ENCODE assay signal across 22 cellular contexts in genomic region chr17:73595931-73596330, GRCh38. TPM values are rescaled to one million over a fixed set of nuclear protein-coding genes. Genes with fewer than 3 reads are reported as not detected.
DNase-seq lines count a peak whose midpoint lies in the region; ATAC-seq and TF ChIP-seq lines count a peak whose summit lies in the region.
"Had no signal": no experiment of that assay in that cellular context is flagged by ENCODE, and none has a peak within 500 bp of the region (broad histone marks: within the 10 kb centered on the region; RNA-seq: fewer than 3 reads in every experiment).

No MANE protein-coding gene starts in this region.

- H3K4me1 ChIP-seq in effector memory CD4-positive, alpha-beta T cell (ENCODE audit: control insufficient read depth, insufficient read depth, low read length, poor library complexity, severe bottlenecking) = peaks cover 52% of the 10 kb centered on the region
- no peaks in the 10 kb centered on the region for H3K4me1 ChIP-seq in osteoblast (ENCODE audit: insufficient read depth, low read length)
- H3K4me1 ChIP-seq in mucosa of descending colon (ENCODE audit: low read depth) = no peaks in the 10 kb centered on the region
- H3K4me1 ChIP-seq: SJSA1 had no signal

- peak overlapping the region; percentile 58 for H3K27ac Mint-ChIP-seq in activated CD4-positive, alpha-beta T cell treated with anti-CD3 and anti-CD28 coated beads, Interleukin-2, amount 10 ng/mL, durations not matched to agents 7 days and 5 days
- H3K27ac Mint-ChIP-seq in activated CD4-positive, alpha-beta T cell treated with anti-CD3 and anti-CD28 coated beads for 36 hours = no peak overlapping the region
- peak overlapping the region in 2 of 3 donors; percentile 59 to 89 for H3K27ac Mint-ChIP-seq in IgD-negative memory B cell
- H3K27ac Mint-ChIP-seq: activated naive CD4-positive, alpha-beta T cell treated with anti-CD3 and anti-CD28 coated beads for 36 hours; activated T-helper 1 cell treated with anti-CD3 and anti-CD28 coated beads, Interleukin-12 subunit alpha, Interleukin-12 subunit beta, Interleukin-2, Interleukin-4 antibody, amounts not matched to agents 30 ng/mL and 10 ng/mL and 1 ng/mL, durations not matched to agents 14 hours and 24 hours and 36 hours had no signal

- no peaks in the 10 kb centered on the region for H3K27me3 ChIP-seq in effector memory CD4-positive, alpha-beta T cell (replicated peaks; ENCODE audit: control insufficient read depth, insufficient read depth, low read length, poor library complexity, severe bottlenecking)
- H3K27me3 ChIP-seq in osteoblast (ENCODE audit: insufficient read depth, low read length) = no peaks in the 10 kb centered on the region
- H3K27me3 ChIP-seq: vagina had no signal

- POLR2A ChIA-PET in activated CD4-positive, alpha-beta T cell treated with anti-CD3 and anti-CD28 coated beads, Interleukin-2, amount 10 ng/mL, durations not matched to agents 7 days and 5 days (lab: Charles Lee) = no interaction called here
- POLR2A ChIA-PET in activated CD4-positive, alpha-beta T cell treated with anti-CD3 and anti-CD28 coated beads for 36 hours (lab: Charles Lee) = no interaction called here

- H3K9me3 Mint-ChIP-seq in activated CD4-positive, alpha-beta T cell treated with anti-CD3 and anti-CD28 coated beads, Interleukin-2, amount 10 ng/mL, durations not matched to agents 7 days and 5 days = no peaks in the 10 kb centered on the region
- no peaks in the 10 kb centered on the region for H3K9me3 Mint-ChIP-seq in activated CD4-positive, alpha-beta T cell treated with anti-CD3 and anti-CD28 coated beads for 36 hours (ENCODE audit: low read depth)
- H3K9me3 Mint-ChIP-seq in IgD-negative memory B cell = no peaks in the 10 kb centered on the region
- H3K9me3 Mint-ChIP-seq: activated naive CD4-positive, alpha-beta T cell treated with anti-CD3 and anti-CD28 coated beads for 36 hours; activated T-helper 1 cell treated with anti-CD3 and anti-CD28 coated beads, Interleukin-12 subunit alpha, Interleukin-12 subunit beta, Interleukin-2, Interleukin-4 antibody, amounts not matched to agents 30 ng/mL and 10 ng/mL and 1 ng/mL, durations not matched to agents 14 hours and 24 hours and 36 hours had no signal

- no peak overlapping the region for H3K4me3 Mint-ChIP-seq in activated CD4-positive, alpha-beta T cell treated with anti-CD3 and anti-CD28 coated beads, Interleukin-2, amount 10 ng/mL, durations not matched to agents 7 days and 5 days
- H3K4me3 Mint-ChIP-seq in activated CD4-positive, alpha-beta T cell treated with anti-CD3 and anti-CD28 coated beads for 36 hours = no peak overlapping the region
- peak overlapping the region in 2 of 4 donors; percentile 8 to 41 for H3K4me3 Mint-ChIP-seq in IgD-negative memory B cell
- H3K4me3 Mint-ChIP-seq: activated naive CD4-positive, alpha-beta T cell treated with anti-CD3 and anti-CD28 coated beads for 36 hours; activated T-helper 1 cell treated with anti-CD3 and anti-CD28 coated beads, Interleukin-12 subunit alpha, Interleukin-12 subunit beta, Interleukin-2, Interleukin-4 antibody, amounts not matched to agents 30 ng/mL and 10 ng/mL and 1 ng/mL, durations not matched to agents 14 hours and 24 hours and 36 hours had no signal

- no peaks in the 10 kb centered on the region for H3K36me3 ChIP-seq in effector memory CD4-positive, alpha-beta T cell (ENCODE audit: control insufficient read depth, insufficient read depth, low read length)
- H3K36me3 ChIP-seq in osteoblast (ENCODE audit: insufficient read depth, low read length) (no peaks in the 10 kb centered on the region), mucosa of descending colon (ENCODE audit: low read depth) (no peaks in the 10 kb centered on the region)
- H3K36me3 ChIP-seq: SJSA1, vagina had no signal

- no peaks in the 10 kb centered on the region for H3K79me2 ChIP-seq in osteoblast (ENCODE audit: insufficient read depth, low read length)

- no peaks in the 10 kb centered on the region for H3K27me3 Mint-ChIP-seq in activated CD4-positive, alpha-beta T cell treated with anti-CD3 and anti-CD28 coated beads, Interleukin-2, amount 10 ng/mL, durations not matched to agents 7 days and 5 days
- H3K27me3 Mint-ChIP-seq in activated CD4-positive, alpha-beta T cell treated with anti-CD3 and anti-CD28 coated beads for 36 hours = no peaks in the 10 kb centered on the region
- H3K27me3 Mint-ChIP-seq in IgD-negative memory B cell = no peaks in the 10 kb centered on the region

- no peak overlapping the region for H3K4me3 ChIP-seq in effector memory CD4-positive, alpha-beta T cell (ENCODE audit: insufficient read depth, low read depth, low read length, poor library complexity, severe bottlenecking)
- no peak overlapping the region for H3K4me3 ChIP-seq in osteoblast (ENCODE audit: insufficient read depth, low read length)
- H3K4me3 ChIP-seq in mucosa of descending colon = no peak overlapping the region
- H3K4me3 ChIP-seq: SJSA1, vagina had no signal

- DNase-seq in activated CD4-positive, alpha-beta T cell treated with anti-CD3 and anti-CD28 coated beads, Interleukin-2, amount 10 ng/mL, durations not matched to agents 7 days and 5 days = no peak
- DNase-seq in activated CD4-positive, alpha-beta T cell treated with anti-CD3 and anti-CD28 coated beads for 36 hours = no peak
- no peak for DNase-seq in effector memory CD4-positive, alpha-beta T cell
- peak; percentile 51 for DNase-seq in osteoblast (ENCODE audit: insufficient read length, low spot score, missing footprints)
- no peak for DNase-seq in NCI-H69 (lab: John Stamatoyannopoulos, UW)
- no peak for DNase-seq in mucosa of descending colon
- DNase-seq: DMS153; effector CD4-positive, alpha-beta T cell; NCI-H2029 treated with DMSO at 0.1 percent for 48 hours; NCI-H2227 treated with DMSO at 0.1 percent for 48 hours; NCI-H526 treated with DMSO at 0.1 percent for 48 hours; stimulated activated CD4-positive, alpha-beta T cell treated with anti-CD3 and anti-CD28 coated beads, Interleukin-4, amount 100 ng/mL, for 4 hours; stimulated activated naive CD4-positive, alpha-beta T cell treated with Interleukin-2 at 50 U/mL for 16 hours; T-helper 1 cell had no signal

- CTCF ChIA-PET in activated CD4-positive, alpha-beta T cell treated with anti-CD3 and anti-CD28 coated beads, Interleukin-2, amount 10 ng/mL, durations not matched to agents 7 days and 5 days (lab: Charles Lee) = no interaction called here
- CTCF ChIA-PET in activated CD4-positive, alpha-beta T cell treated with anti-CD3 and anti-CD28 coated beads for 36 hours (lab: Charles Lee) = interaction anchor here (0.6 to 0.7 kb wide), 3 partner anchors 15 to 55 kb away, joined by 3 read pairs; no protein-coding TSS in a partner anchor

- ATAC-seq in activated CD4-positive, alpha-beta T cell treated with anti-CD3 and anti-CD28 coated beads for 36 hours = no peak
- no peak for ATAC-seq in HG03565 (IDR thresholded peaks at IDR 0.05; ENCODE audit: unreplicated experiment)
- no peak for ATAC-seq in mucosa of descending colon

- no peak for TF ChIP-seq CTCF in osteoblast (IDR thresholded peaks at IDR 0.05; ENCODE audit: extremely low read depth, low read depth, low read length)
- TF ChIP-seq CTCF in mucosa of descending colon (IDR thresholded peaks at IDR 0.05) = no peak

- no peak overlapping the region for H2AFZ ChIP-seq in osteoblast (ENCODE audit: low read length)

- peaks cover 2% of the 10 kb centered on the region for H3K36me3 Mint-ChIP-seq in activated CD4-positive, alpha-beta T cell treated with anti-CD3 and anti-CD28 coated beads, Interleukin-2, amount 10 ng/mL, durations not matched to agents 7 days and 5 days (ENCODE audit: low read depth)
- no peaks in the 10 kb centered on the region for H3K36me3 Mint-ChIP-seq in activated CD4-positive, alpha-beta T cell treated with anti-CD3 and anti-CD28 coated beads for 36 hours (ENCODE audit: low read depth)
- peaks cover 3% of the 10 kb centered on the region for H3K36me3 Mint-ChIP-seq in IgD-negative memory B cell

- no peak overlapping the region for H3K4me2 ChIP-seq in osteoblast (ENCODE audit: insufficient read depth, low read length)

- H3K9me3 ChIP-seq in effector memory CD4-positive, alpha-beta T cell (ENCODE audit: control insufficient read depth, low read length) = no peaks in the 10 kb centered on the region
- H3K9me3 ChIP-seq in osteoblast (ENCODE audit: low read depth, low read length) = no peaks in the 10 kb centered on the region
- no peaks in the 10 kb centered on the region for H3K9me3 ChIP-seq in mucosa of descending colon
- H3K9me3 ChIP-seq: SJSA1, vagina had no signal

- H4K20me1 ChIP-seq in osteoblast (ENCODE audit: insufficient read depth, low read length) = no peaks in the 10 kb centered on the region

- H3K27ac ChIP-seq in effector memory CD4-positive, alpha-beta T cell (ENCODE audit: insufficient read depth, low read length, poor library complexity, severe bottlenecking) = peak overlapping the region; percentile 18
- no peak overlapping the region for H3K27ac ChIP-seq in osteoblast (ENCODE audit: low read depth, low read length)
- H3K27ac ChIP-seq: 22Rv1, SJSA1, vagina had no signal

- peaks cover 48% of the 10 kb centered on the region for H3K4me1 Mint-ChIP-seq in activated CD4-positive, alpha-beta T cell treated with anti-CD3 and anti-CD28 coated beads, Interleukin-2, amount 10 ng/mL, durations not matched to agents 7 days and 5 days
- H3K4me1 Mint-ChIP-seq in activated CD4-positive, alpha-beta T cell treated with anti-CD3 and anti-CD28 coated beads for 36 hours = peaks cover 43% of the 10 kb centered on the region
- H3K4me1 Mint-ChIP-seq in IgD-negative memory B cell = peaks cover 23 to 53% (median 39%) of the 10 kb centered on the region in 3 donors

- intact Hi-C loops in activated CD4-positive, alpha-beta T cell treated with anti-CD3 and anti-CD28 coated beads for 36 hours (cut with DNase I, micrococcal nuclease) = loop anchor here in 1 of 2 experiments (1.0 kb wide), 1 partner anchor 114 kb away; no protein-coding TSS in a partner anchor
- intact Hi-C loops in mucosa of descending colon (cut with DNase I, micrococcal nuclease) = no loop called here

RNA-seq across cellular contexts. Expression of gene SDK2, which starts 48.3 kb away (rescaled TPM):
- 10 to 100 TPM; 10.5 to 11.9 TPM for total RNA-seq in activated CD4-positive, alpha-beta T cell treated with anti-CD3 and anti-CD28 coated beads, Interleukin-2, amount 10 ng/mL, durations not matched to agents 7 days and 5 days
- total RNA-seq in activated CD4-positive, alpha-beta T cell treated with anti-CD3 and anti-CD28 coated beads for 36 hours = under 1 TPM; 0.23 to 0.27 TPM
- polyA plus RNA-seq in IgD-negative memory B cell = 3.3 TPM
- total RNA-seq in osteoblast (under 0.01 TPM in 2 replicates), mucosa of descending colon (1 to 10 TPM; 1.2 to 1.6 (median 1.3) TPM)
- total RNA-seq: HT-29 had no signal

Comparison
In these comparisons a context has a peak if more than half of its experiments do, and no peak if none do; other contexts are left out.
1. RNA of gene SDK2, which starts 48.3 kb away (total RNA-seq): 10.5 to 11.9 TPM in activated CD4-positive, alpha-beta T cell treated with anti-CD3 and anti-CD28 coated beads, Interleukin-2, amount 10 ng/mL, durations not matched to agents 7 days and 5 days; 1.2 to 1.6 TPM in mucosa of descending colon, 0.23 to 0.27 TPM in activated CD4-positive, alpha-beta T cell treated with anti-CD3 and anti-CD28 coated beads for 36 hours and under 0.01 TPM in osteoblast; every median in the first group is over 4 times any median in the second.